Comparison of ENCODE assay signal across 33 cellular contexts in the genomic region with DNA sequence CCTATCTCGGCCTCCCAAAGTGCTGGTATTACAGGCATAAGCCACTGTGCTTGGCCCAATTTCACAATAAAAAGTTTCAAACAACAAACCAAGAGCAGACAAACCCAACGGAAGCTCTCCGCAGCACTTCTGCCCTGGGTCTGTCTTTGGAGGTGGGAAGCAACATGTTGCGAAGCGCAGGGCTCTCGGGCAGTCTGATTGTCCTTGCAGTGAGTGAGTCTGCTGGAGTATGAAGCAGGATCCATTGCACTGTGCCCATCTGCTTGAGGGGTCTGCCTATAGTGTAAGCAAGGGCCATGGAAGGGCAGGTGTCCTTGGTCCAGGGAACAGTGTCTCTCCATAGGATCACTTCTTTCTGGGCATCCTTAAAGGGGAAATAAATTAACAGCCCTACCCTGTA.
"Had no signal": no experiment of that assay in that cellular context is flagged by ENCODE, and none has a peak within 500 bp of the region (broad histone marks: within the 10 kb centered on the region; RNA-seq: fewer than 3 reads in every experiment).

No MANE protein-coding gene starts in this region.

- H3K4me1 ChIP-seq: ascending aorta, breast epithelium, foreskin keratinocyte, gastrocnemius medialis had no signal

- H3K9me3 ChIP-seq: ascending aorta, breast epithelium, gastrocnemius medialis, heart left ventricle had no signal

- H3K4me3 ChIP-seq: ascending aorta, breast epithelium, cardiac muscle cell, gastrocnemius medialis, heart left ventricle had no signal

- DNase-seq: activated B cell treated with CpG ODN at 0.5 μM for 24 hours; activated CD4-positive, alpha-beta T cell treated with anti-CD3 and anti-CD28 coated beads for 48 hours; activated CD4-positive, alpha-beta T cell treated with anti-CD3 and anti-CD28 coated beads, Interleukin-2, amount 50 U/mL, for 1 hour; activated CD4-positive, alpha-beta T cell treated with anti-CD3 and anti-CD28 coated beads, Interleukin-2, amount 50 U/mL, for 48 hours; activated CD8-positive, alpha-beta T cell treated with anti-CD3 and anti-CD28 coated beads for 36 hours; activated gamma-delta T cell; activated naive CD4-positive, alpha-beta T cell; activated naive CD4-positive, alpha-beta T cell treated with anti-CD3 and anti-CD28 coated beads, Interleukin-2, amount 10 ng/mL, durations not matched to agents 7 days and 5 days; activated naive CD8-positive, alpha-beta T cell treated with anti-CD3 and anti-CD28 coated beads, Interleukin-2, amount 10 ng/mL, durations not matched to agents 7 days and 5 days; activated T-cell treated with anti-CD3 and anti-CD28 coated beads, Interleukin-2, amount 50 U/mL, for 1 hour; central memory CD4-positive, alpha-beta T cell; cerebellar nuclear complex; cortex of kidney; dermis blood vessel endothelial cell; effector CD8-positive, alpha-beta T cell; foreskin keratinocyte; gastrocnemius medialis; glutamatergic neuron; heart left ventricle; hypothalamus; T-helper 1 cell; T-helper 17 cell; T1000; WERI-Rb-1 had no signal

- H3K36me3 Mint-ChIP-seq: activated naive CD4-positive, alpha-beta T cell treated with anti-CD3 and anti-CD28 coated beads, Interleukin-2, amount 10 ng/mL, durations not matched to agents 7 days and 5 days; activated naive CD4-positive, alpha-beta T cell treated with anti-CD3 and anti-CD28 coated beads, Interleukin-2, amount 50 U/mL, for 72 hours; activated naive CD8-positive, alpha-beta T cell treated with anti-CD3 and anti-CD28 coated beads, Interleukin-2, amount 10 ng/mL, durations not matched to agents 7 days and 5 days; brain had no signal

- H3K27ac ChIP-seq: ascending aorta, breast epithelium, cardiac muscle cell, foreskin keratinocyte, gastrocnemius medialis, heart left ventricle, WERI-Rb-1 had no signal

- H3K27me3 Mint-ChIP-seq: activated B cell treated with CpG ODN at 0.5 μM for 24 hours; activated CD8-positive, alpha-beta T cell treated with anti-CD3 and anti-CD28 coated beads for 36 hours had no signal

- H3K9me3 Mint-ChIP-seq: activated B cell treated with CpG ODN at 0.5 μM for 24 hours; activated CD8-positive, alpha-beta T cell treated with anti-CD3 and anti-CD28 coated beads for 36 hours; activated naive CD4-positive, alpha-beta T cell treated with anti-CD3 and anti-CD28 coated beads, Interleukin-2, amount 10 ng/mL, durations not matched to agents 7 days and 5 days; activated naive CD4-positive, alpha-beta T cell treated with anti-CD3 and anti-CD28 coated beads, Interleukin-2, amount 50 U/mL, for 72 hours; activated naive CD8-positive, alpha-beta T cell treated with anti-CD3 and anti-CD28 coated beads, Interleukin-2, amount 10 ng/mL, durations not matched to agents 7 days and 5 days; activated T-helper 1 cell treated with anti-CD3 and anti-CD28 coated beads, Interleukin-12 subunit alpha, Interleukin-12 subunit beta, Interleukin-2, Interleukin-4 antibody, amounts not matched to agents 30 ng/mL and 10 ng/mL and 1 ng/mL, durations not matched to agents 14 hours and 24 hours and 36 hours; brain; T-helper 2 cell treated with Interferon-gamma antibody and Interleukin-4, amounts not matched to agents 5 μg/mL and 100 μg/mL, for 36 hours had no signal

- H3K4me3 Mint-ChIP-seq: activated B cell treated with CpG ODN at 0.5 μM for 24 hours; activated CD8-positive, alpha-beta T cell treated with anti-CD3 and anti-CD28 coated beads for 36 hours; activated naive CD4-positive, alpha-beta T cell treated with anti-CD3 and anti-CD28 coated beads, Interleukin-2, amount 10 ng/mL, durations not matched to agents 7 days and 5 days; activated naive CD8-positive, alpha-beta T cell treated with anti-CD3 and anti-CD28 coated beads, Interleukin-2, amount 10 ng/mL, durations not matched to agents 7 days and 5 days; activated T-helper 1 cell treated with anti-CD3 and anti-CD28 coated beads, Interleukin-12 subunit alpha, Interleukin-12 subunit beta, Interleukin-2, Interleukin-4 antibody, amounts not matched to agents 30 ng/mL and 10 ng/mL and 1 ng/mL, durations not matched to agents 14 hours and 24 hours and 36 hours; brain; T-helper 17 cell; T-helper 2 cell treated with Interferon-gamma antibody and Interleukin-4, amounts not matched to agents 5 μg/mL and 100 μg/mL, for 36 hours had no signal

- H3K27me3 ChIP-seq: ascending aorta, breast epithelium, cardiac muscle cell, foreskin keratinocyte, heart left ventricle had no signal

- H3K27ac Mint-ChIP-seq: activated B cell treated with CpG ODN at 0.5 μM for 24 hours; activated CD8-positive, alpha-beta T cell treated with anti-CD3 and anti-CD28 coated beads for 36 hours; activated naive CD4-positive, alpha-beta T cell treated with anti-CD3 and anti-CD28 coated beads, Interleukin-2, amount 10 ng/mL, durations not matched to agents 7 days and 5 days; activated naive CD4-positive, alpha-beta T cell treated with anti-CD3 and anti-CD28 coated beads, Interleukin-2, amount 50 U/mL, for 72 hours; activated naive CD8-positive, alpha-beta T cell treated with anti-CD3 and anti-CD28 coated beads, Interleukin-2, amount 10 ng/mL, durations not matched to agents 7 days and 5 days; activated T-helper 1 cell treated with anti-CD3 and anti-CD28 coated beads, Interleukin-12 subunit alpha, Interleukin-12 subunit beta, Interleukin-2, Interleukin-4 antibody, amounts not matched to agents 30 ng/mL and 10 ng/mL and 1 ng/mL, durations not matched to agents 14 hours and 24 hours and 36 hours; brain; T-helper 17 cell; T-helper 2 cell treated with Interferon-gamma antibody and Interleukin-4, amounts not matched to agents 5 μg/mL and 100 μg/mL, for 36 hours had no signal

- H3K36me3 ChIP-seq: ascending aorta, breast epithelium, cardiac muscle cell, gastrocnemius medialis, heart left ventricle, WERI-Rb-1 had no signal

- ATAC-seq: activated CD4-positive, CD25-positive, alpha-beta regulatory T cell treated with anti-CD3 and anti-CD28 coated beads, Interleukin-2, amount 50 U/mL, for 24 hours; activated CD8-positive, alpha-beta T cell treated with anti-CD3 and anti-CD28 coated beads for 36 hours; activated naive CD4-positive, alpha-beta T cell treated with anti-CD3 and anti-CD28 coated beads, Interleukin-2, amount 50 U/mL, for 72 hours; esophagus mucosa; foreskin keratinocyte; gastrocnemius medialis; heart left ventricle; T-helper 17 cell had no signal
